18 cellular contexts compared by ENCODE assay signal in the genomic region with DNA sequence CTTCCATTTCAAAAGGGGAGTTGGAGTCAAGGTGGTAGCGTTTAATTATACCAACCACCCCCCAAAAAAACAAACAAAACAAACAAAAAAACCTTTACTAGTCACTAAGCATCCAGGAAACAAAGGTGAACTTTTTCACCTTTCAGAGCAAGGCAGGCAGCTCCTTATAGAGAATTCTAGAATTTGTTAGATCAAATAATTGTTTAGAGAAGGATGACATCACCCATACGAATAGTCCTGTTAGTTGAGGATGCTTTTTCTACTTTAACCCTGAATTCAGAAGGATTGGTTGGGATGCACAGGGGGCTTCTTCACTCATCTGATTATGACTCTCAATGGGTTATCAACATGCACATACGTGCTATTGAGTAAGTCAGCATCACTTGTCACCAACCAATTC. TPM values are rescaled to one million over a fixed set of nuclear protein-coding genes. Genes with fewer than 3 reads are reported as not detected.
DNase-seq lines count a peak whose midpoint lies in the region; ATAC-seq and TF ChIP-seq lines count a peak whose summit lies in the region.
"Had no signal": no experiment of that assay in that cellular context is flagged by ENCODE, and none has a peak within 500 bp of the region (broad histone marks: within the 10 kb centered on the region; RNA-seq: fewer than 3 reads in every experiment).

No MANE protein-coding gene starts in this region.

- H3K9me3 Mint-ChIP-seq in IgD-negative memory B cell (no peaks in the 10 kb centered on the region), endodermal cell (no peaks in the 10 kb centered on the region)

- no peak for ATAC-seq in SK-N-SH treated with all-trans-retinoic acid at 6 μM for 48 hours
- ATAC-seq in HG03442 (IDR thresholded peaks at IDR 0.05; ENCODE audit: unreplicated experiment): no peak
- ATAC-seq in HG02852 (IDR thresholded peaks at IDR 0.05; ENCODE audit: unreplicated experiment): no peak
- ATAC-seq: left cardiac atrium had no signal

- H3K27me3 Mint-ChIP-seq in IgD-negative memory B cell: no peaks in the 10 kb centered on the region
- no peaks in the 10 kb centered on the region for H3K27me3 Mint-ChIP-seq in endodermal cell (ENCODE audit: insufficient read depth)

- H3K9ac ChIP-seq in SK-N-SH (no peak overlapping the region), endodermal cell (ENCODE audit: extremely low read depth, low read length, poor library complexity, severe bottlenecking) (no peak overlapping the region), parathyroid adenoma (no peak overlapping the region)

- H3K9me2 ChIP-seq in SK-N-SH: no peaks in the 10 kb centered on the region

- CTCF ChIA-PET in SK-N-SH (lab: Yijun Ruan, JAX): interaction anchor here (0.6 to 3.4 kb wide), 3 partner anchors 326 to 667 kb away, joined by 3 to 10 read pairs (median 3); no protein-coding TSS in a partner anchor

- H3F3A ChIP-seq in SK-N-SH (replicated peaks; ENCODE audit: insufficient read depth): peaks cover 35% of the 10 kb centered on the region

- H3K36me3 Mint-ChIP-seq in IgD-negative memory B cell: peaks cover 1% of the 10 kb centered on the region
- H3K36me3 Mint-ChIP-seq in endodermal cell (ENCODE audit: low read depth): peaks cover 41% of the 10 kb centered on the region

- no peak overlapping the region for H2AFZ ChIP-seq in SK-N-SH (ENCODE audit: low read depth)
- H2AFZ ChIP-seq in parathyroid adenoma: no peak overlapping the region

- WGBS in SK-N-SH (ENCODE audit: low lambda C conversion rate): 80% methylated on average over 3 of the region's 3 CpGs
- WGBS in endodermal cell (ENCODE audit: insufficient coverage in 1 of 2, insufficient read length in 1 of 2), 2 experiments: 95 to 100% methylated on average over 2 of the region's 3 CpGs

- H3K27ac Mint-ChIP-seq in IgD-negative memory B cell (peak overlapping the region; percentile 7 to 97 (median 59)), endodermal cell (peak overlapping the region; percentile 74)

- H3K9me3 ChIP-seq in SK-N-SH (no peaks in the 10 kb centered on the region), endodermal cell (ENCODE audit: control insufficient read depth, low read length) (no peaks in the 10 kb centered on the region), parathyroid adenoma (ENCODE audit: control insufficient read depth, low read length) (no peaks in the 10 kb centered on the region)
- H3K9me3 ChIP-seq: Caco-2, Peyer's patch had no signal

- peaks cover 50 to 72% (median 68%) of the 10 kb centered on the region in 3 donors for H3K4me1 Mint-ChIP-seq in IgD-negative memory B cell
- H3K4me1 Mint-ChIP-seq in endodermal cell: peaks cover 74% of the 10 kb centered on the region

- H3K4me2 ChIP-seq in SK-N-SH (peak overlapping the region; percentile 70; the same call in 1 of the 2 replicates), parathyroid adenoma (ENCODE audit: low read length) (no peak overlapping the region)

- TF ChIP-seq CTCF in SK-N-SH (IDR thresholded peaks at IDR 0.05): no peak
- no peak for TF ChIP-seq CTCF in endodermal cell (conservative IDR thresholded peaks at IDR 0.05)
- TF ChIP-seq CTCF in parathyroid adenoma (IDR thresholded peaks at IDR 0.05): no peak

- H3K4me1 ChIP-seq in SK-N-SH (ENCODE audit: control insufficient read depth in 1 of 2, insufficient read depth in 2 of 2, low read depth in 1 of 2, low read length in 1 of 2) (peaks cover 38 to 48% of the 10 kb centered on the region in 2 experiments; a peak in 3 of 4 replicates), endodermal cell (ENCODE audit: control insufficient read depth, insufficient read depth, low read length) (peaks cover 34% of the 10 kb centered on the region), parathyroid adenoma (peaks cover 38% of the 10 kb centered on the region)

- peaks cover 91% of the 10 kb centered on the region for H4K20me1 ChIP-seq in SK-N-SH (ENCODE audit: insufficient read depth)

- POLR2A ChIA-PET in SK-N-SH (lab: Yijun Ruan, JAX): no interaction called here

- TF ChIP-seq RAD21 in SK-N-SH (IDR thresholded peaks at IDR 0.05; ENCODE audit: low read length): no peak

- H3K4me3 ChIP-seq in SK-N-SH (ENCODE audit: low read depth in 2 of 2, low read length in 1 of 2) (no peak overlapping the region), endodermal cell (ENCODE audit: low read length) (no peak overlapping the region), parathyroid adenoma (ENCODE audit: low read depth, low read length) (peak overlapping the region; percentile 6)
- H3K4me3 ChIP-seq: Peyer's patch had no signal

- H3K4me3 Mint-ChIP-seq in IgD-negative memory B cell (peak overlapping the region in 2 of 4 donors; percentile 33 to 82), endodermal cell (peak overlapping the region; percentile 90)

- no peaks in the 10 kb centered on the region for H3K27me3 ChIP-seq in SK-N-SH (ENCODE audit: insufficient read depth)
- no peaks in the 10 kb centered on the region for H3K27me3 ChIP-seq in endodermal cell (ENCODE audit: control insufficient read depth, insufficient read depth, low read length, poor library complexity, severe bottlenecking)
- no peaks in the 10 kb centered on the region for H3K27me3 ChIP-seq in parathyroid adenoma (ENCODE audit: control insufficient read depth, insufficient read depth, low read length)
- H3K27me3 ChIP-seq: Peyer's patch had no signal

- DNase-seq in SK-N-SH (no peak), endodermal cell (no peak), NCI-H1436 treated with DMSO at 0.1 percent for 48 hours (lab: John Stamatoyannopoulos, UW) (no peak)
- DNase-seq: 8988T; activated CD4-positive, CD25-positive, alpha-beta regulatory T cell treated with anti-CD3 and anti-CD28 coated beads, Interleukin-2, amount 50 U/mL, for 72 hours; caudate nucleus; GF-D8; left cardiac atrium; NCI-H187; Peyer's patch; T-helper 1 cell had no signal

- H3K27ac ChIP-seq in SK-N-SH (ENCODE audit: low read depth in 2 of 2, low read length in 1 of 2) (peak overlapping the region in 1 of 2 experiments; percentile 22; a peak in 1 of 4 replicates), endodermal cell (ENCODE audit: low read depth, low read length) (no peak overlapping the region), parathyroid adenoma (peak overlapping the region; percentile 61)
- H3K27ac ChIP-seq: HL-60 had no signal

- H3K79me2 ChIP-seq in SK-N-SH (ENCODE audit: insufficient read depth) (peaks cover 98% of the 10 kb centered on the region), parathyroid adenoma (peaks cover 87% of the 10 kb centered on the region)

- H3K36me3 ChIP-seq in SK-N-SH (replicated peaks in 1 of 2; ENCODE audit: control insufficient read depth in 1 of 2, insufficient read depth in 2 of 2, low read length in 1 of 2) (peaks cover 59% of the 10 kb centered on the region in 2 experiments), endodermal cell (ENCODE audit: control insufficient read depth, insufficient read depth, low read length) (peaks cover 62% of the 10 kb centered on the region), parathyroid adenoma (ENCODE audit: control insufficient read depth, insufficient read depth, low read length) (no peaks in the 10 kb centered on the region)

- no peak for TF ChIP-seq EP300 in SK-N-SH (IDR thresholded peaks at IDR 0.05; ENCODE audit: borderline replicate concordance in 1 of 2, low read depth in 1 of 2, low read length in 1 of 2)

TF ChIP-seq in SK-N-SH, 30 proteins besides CTCF, POLR2A, EP300 and RAD21 (continues in another document):
- TF ChIP-seq SIN3A (IDR thresholded peaks at IDR 0.05; ENCODE audit: borderline replicate concordance, low read depth, low read length) (no peak), SMC3 (IDR thresholded peaks at IDR 0.05; ENCODE audit: low read depth, low read length) (no peak), JUND (IDR thresholded peaks at IDR 0.05) (no peak), GATA2 (CRISPR knock-in tag; IDR thresholded peaks at IDR 0.05) (no peak), TEAD4 (IDR thresholded peaks at IDR 0.05; ENCODE audit: borderline replicate concordance, insufficient read depth) (no peak), RCOR1 (IDR thresholded peaks at IDR 0.05; ENCODE audit: low read length) (no peak)

TF ChIP-seq in SK-N-SH treated with all-trans-retinoic acid at 6 μM for 48 hours, 23 proteins besides CTCF, POLR2A, EP300 and RAD21:
- TF ChIP-seq ARNTL (CRISPR knock-in tag; IDR thresholded peaks at IDR 0.05; ENCODE audit: borderline replicate concordance, low read depth): no peak
TF ChIP-seq in SK-N-SH treated with all-trans-retinoic acid at 6 μM for 48 hours: peak in this region for 0.

RNA-seq across cellular contexts. Expression of a gene that starts 44.3 kb away (rescaled TPM):
- 1,011 and 1,562 TPM in 2 replicates for polyA plus RNA-seq in SK-N-SH (2012; rRNA removed)
- polyA plus RNA-seq in SK-N-SH (2012; cell fraction: cytosol; rRNA removed): 1,261 and 1,880 TPM in 2 replicates
- 1,323 and 1,902 TPM in 2 replicates for polyA plus RNA-seq in SK-N-SH (2012; cell fraction: nucleus; rRNA removed)
- 203 TPM for polyA plus RNA-seq in IgD-negative memory B cell
- 1,000 to 10,000 TPM; 1,246 to 1,267 TPM for total RNA-seq in endodermal cell
- polyA plus RNA-seq in endodermal cell (2013, experiment 1 of 2): 1,275 TPM
- 1,251 TPM for polyA plus RNA-seq in endodermal cell (2013, experiment 2 of 2)

RNA-seq across cellular contexts. Expression of a gene that starts 46.1 kb away (rescaled TPM):
- polyA plus RNA-seq in SK-N-SH (2012; rRNA removed) (1.2 and 1.5 TPM in 2 replicates), IgD-negative memory B cell (not detected)
- polyA plus RNA-seq in SK-N-SH (2012; cell fraction: cytosol; rRNA removed): 0.91 and 1.0 TPM in 2 replicates
- polyA plus RNA-seq in SK-N-SH (2012; cell fraction: nucleus; rRNA removed): 2.7 and 3.3 TPM in 2 replicates
- total RNA-seq in endodermal cell: 1 to 10 TPM; 9.3 to 9.7 TPM
- polyA plus RNA-seq in endodermal cell (2013, experiment 1 of 2): 3.9 TPM
- 2.5 TPM for polyA plus RNA-seq in endodermal cell (2013, experiment 2 of 2)
